Comparison of ENCODE assay signal across 30 cellular contexts in genomic region chr15:29795610-29796009, GRCh38. TPM values are rescaled to one million over a fixed set of nuclear protein-coding genes. Genes with fewer than 3 reads are reported as not detected.
DNase-seq lines count a peak whose midpoint lies in the region; ATAC-seq, FAIRE-seq and TF ChIP-seq lines count a peak whose summit lies in the region.
"Had no signal": no experiment of that assay in that cellular context is flagged by ENCODE, and none has a peak within 500 bp of the region (broad histone marks: within the 10 kb centered on the region; RNA-seq: fewer than 3 reads in every experiment).

No MANE protein-coding gene starts in this region.

- no peak overlapping the region for H3K9ac ChIP-seq in K562 (ENCODE audit: insufficient read depth in 1 of 2, low read depth in 2 of 2, low read length in 2 of 2)

- in situ Hi-C loops in K562 (cut with MboI), result no loop called here

- CTCF ChIA-PET in K562 (lab: Yijun Ruan, JAX; ENCODE audit: low intra/inter-chr PET ratio), result no interaction called here

- H3K9me3 ChIP-seq in K562 (replicated peaks; ENCODE audit: control insufficient read depth, insufficient read depth, low read depth, low read length), result no peaks in the 10 kb centered on the region
- H3K9me3 ChIP-seq: Caco-2, SJCRH30 had no signal

- no peak for FAIRE-seq in K562 (lab: Jason Lieb, UNC)
- FAIRE-seq: GM12891 had no signal

- H3K9me3 Mint-ChIP-seq in type B pancreatic cell, result peaks cover 21% of the 10 kb centered on the region

- H3K27ac Mint-ChIP-seq in type B pancreatic cell, result peak overlapping the region; percentile 32
- H3K27ac Mint-ChIP-seq: CD4-positive, alpha-beta memory T cell; IgD-negative memory B cell had no signal

- H3K27me3 ChIP-seq in K562 (ENCODE audit: control insufficient read depth in 2 of 2, insufficient read depth in 2 of 2, low read length in 2 of 2), result no peaks in the 10 kb centered on the region
- H3K27me3 ChIP-seq: SJCRH30 had no signal

- no peak overlapping the region for H3K4me3 Mint-ChIP-seq in type B pancreatic cell
- H3K4me3 Mint-ChIP-seq: CD4-positive, alpha-beta memory T cell; IgD-negative memory B cell had no signal

- TF ChIP-seq EP300 in K562 (IDR thresholded peaks at IDR 0.05; ENCODE audit: low read length), result no peak

- H2AFZ ChIP-seq in K562 (ENCODE audit: low read depth, low read length), result no peak overlapping the region
- H2AFZ ChIP-seq: PC-9 had no signal

- H3K4me2 ChIP-seq in K562 (ENCODE audit: insufficient read depth, low read length), result no peak overlapping the region
- H3K4me2 ChIP-seq: PC-9 had no signal

- no peak for TF ChIP-seq RAD21 in K562 (CRISPR knock-in tag; conservative IDR thresholded peaks at IDR 0.05 in 1 of 2, IDR thresholded peaks at IDR 0.05 in 1 of 2)

- H3K36me3 Mint-ChIP-seq in type B pancreatic cell, result peaks cover 55% of the 10 kb centered on the region
- H3K36me3 Mint-ChIP-seq: CD4-positive, alpha-beta memory T cell had no signal

- no peak for TF ChIP-seq POLR2A in K562 (conservative IDR thresholded peaks at IDR 0.05)

- intact Hi-C loops in K562 (cut with micrococcal nuclease), result no loop called here

- no peaks in the 10 kb centered on the region for H3K4me1 ChIP-seq in K562 (replicated peaks in 1 of 2; ENCODE audit: control insufficient read depth in 2 of 2, insufficient read depth in 2 of 2, low read length in 2 of 2)
- H3K4me1 ChIP-seq: SJCRH30 had no signal

- H3K4me3 ChIP-seq in K562, result no peak overlapping the region
- H3K4me3 ChIP-seq: PC-9, SJCRH30 had no signal

- no peak for TF ChIP-seq CTCF in K562 (IDR thresholded peaks at IDR 0.05 in 2 of 3, conservative IDR thresholded peaks at IDR 0.05 in 1 of 3; ENCODE audit: insufficient read depth in 2 of 3, low read depth in 1 of 3, low read length in 3 of 3)
- TF ChIP-seq CTCF in type B pancreatic cell (conservative IDR thresholded peaks at IDR 0.05), result no peak

- no peaks in the 10 kb centered on the region for H4K20me1 ChIP-seq in K562 (replicated peaks; ENCODE audit: control insufficient read depth, insufficient read depth, low read length)

- H3K27ac ChIP-seq in K562 (ENCODE audit: extremely low read depth, low read depth, low read length), result no peak overlapping the region
- H3K27ac ChIP-seq: PC-9, SJCRH30 had no signal

- no peaks in the 10 kb centered on the region for H3K27me3 Mint-ChIP-seq in type B pancreatic cell

- peaks cover 4% of the 10 kb centered on the region for H3K4me1 Mint-ChIP-seq in type B pancreatic cell (ENCODE audit: unreplicated experiment)
- H3K4me1 Mint-ChIP-seq: CD4-positive, alpha-beta memory T cell; IgD-negative memory B cell had no signal

- WGBS in K562 (ENCODE audit: insufficient coverage, low coverage, missing lambda C conversion rate), result 92% methylated on average over 1 of the region's 1 CpG

- BruUV-seq in K562 (replicated peaks; lab: Mats Ljungman, UMichigan), result no TSS peak

- peaks cover 9% of the 10 kb centered on the region; the same call in 1 of the 3 replicates for H3K79me2 ChIP-seq in K562 (ENCODE audit: control insufficient read depth, insufficient read depth, low read length)

- POLR2A ChIA-PET in K562 (lab: Yijun Ruan, JAX), result no interaction called here

- peaks cover 22% of the 10 kb centered on the region for H3K36me3 ChIP-seq in K562 (ENCODE audit: control insufficient read depth, insufficient read depth, low read length)

- H3K9me1 ChIP-seq in K562 (ENCODE audit: control insufficient read depth, insufficient read depth, low read length), result no peaks in the 10 kb centered on the region

- DNase-seq in OCI-M1 (lab: John Stamatoyannopoulos, UW), result peak; percentile 28
- DNase-seq in K562 (ENCODE audit: extremely low read depth in 1 of 4, low spot score in 3 of 4), result no peak
- peak; percentile 60 for DNase-seq in fibroblast of peridontal ligament (ENCODE audit: extremely low read depth)
- no peak for DNase-seq in type B pancreatic cell (ENCODE audit: extremely low spot score, unreplicated experiment)
- DNase-seq in NCI-H2029 treated with DMSO at 0.1 percent for 48 hours (lab: John Stamatoyannopoulos, UW), result no peak
- DNase-seq in activated CD4-positive, alpha-beta T cell treated with anti-CD3 and anti-CD28 coated beads for 48 hours, result no peak
- no peak for DNase-seq in stimulated activated CD4-positive, alpha-beta T cell treated with anti-CD3 and anti-CD28 coated beads, Interleukin-15, amount 100 ng/mL, for 24 hours
- DNase-seq: C1 segment of cervical spinal cord; Caco-2; CD4-positive, alpha-beta memory T cell; DMS 273 treated with DMSO at 0.1 percent for 48 hours; DMS79; EL; GDM1; GOT3; HCEC 1CT; MV-4-11; NCI-H1105 treated with DMSO at 0.1 percent for 48 hours; NCI-H146; NCI-H2029; NCI-H446 treated with DMSO at 0.1 percent for 48 hours; NCI-H526; NCI-H82; NK-92 treated with Interleukin-12 subunit alpha and Interleukin-12 subunit beta, amount 100 ng/mL, for 24 hours; PC-9; SJCRH30 had no signal

- no peak for ATAC-seq in K562
- ATAC-seq: Right ventricle myocardium inferior, SK-N-SH treated with all-trans-retinoic acid at 6 μM for 48 hours had no signal

TF ChIP-seq in K562, 482 proteins besides CTCF, POLR2A, EP300 and RAD21:
- TF ChIP-seq PHTF2 (CRISPR knock-in tag; IDR thresholded peaks at IDR 0.05) (no peak), CBFA2T3 (IDR thresholded peaks at IDR 0.05) (peak; percentile 35; the same call in 1 of the 2 replicates), NUFIP1 (IDR thresholded peaks at IDR 0.05; ENCODE audit: partially characterized antibody) (no peak), ARID1B (IDR thresholded peaks at IDR 0.05) (0 out of 2 replicates have a peak, but pooled peaks have one; percentile 16), ETV1 (tag; conservative IDR thresholded peaks at IDR 0.05; ENCODE audit: low read depth) (no peak), MAZ (CRISPR knock-in tag; conservative IDR thresholded peaks at IDR 0.05 in 1 of 2, IDR thresholded peaks at IDR 0.05 in 1 of 2) (no peak), GABPA (tag; conservative IDR thresholded peaks at IDR 0.05; ENCODE audit: low read depth) (no peak), SREBF2 (CRISPR knock-in tag; IDR thresholded peaks at IDR 0.05) (no peak), ZFP30 (CRISPR knock-in tag; IDR thresholded peaks at IDR 0.05; ENCODE audit: borderline replicate concordance) (no peak), CSDE1 (IDR thresholded peaks at IDR 0.05) (no peak), EGR1 (conservative IDR thresholded peaks at IDR 0.05) (no peak), HMG20A (CRISPR knock-in tag; conservative IDR thresholded peaks at IDR 0.05) (no peak)

RNA-seq across cellular contexts. Expression of gene TJP1, which starts 26.7 kb away (rescaled TPM):
- total RNA-seq in K562 (2011; cell fraction: chromatin; rRNA removed; ENCODE audit: low replicate concordance), result 51.1 and 121 TPM in 2 replicates
- 21.2 and 25.1 TPM in 2 replicates for total RNA-seq in K562 (2011; cell fraction: nucleolus; rRNA removed)
- total RNA-seq in K562 (2011; cell fraction: nucleoplasm; rRNA removed), result 47.7 and 51.7 TPM in 2 replicates
- total RNA-seq in K562 (2014; rRNA removed) (16.3 and 18.7 TPM in 2 replicates), K562 (2014; rRNA removed; fragmentation: Illumina TruSeq; extraction: Trizol) (30.7 and 31.2 TPM in 2 replicates), K562 (2015; rRNA removed; fragmentation: Illumina TruSeq; extraction: Trizol) (28.0 and 30.5 TPM in 2 replicates), K562 (2021) (34.6 and 39.3 TPM in 2 replicates), type B pancreatic cell (ENCODE audit: low replicate concordance) (89.3 and 111 TPM in 2 replicates)
- polyA plus RNA-seq in K562 (2011; rRNA removed) (29.7 and 30.0 TPM in 2 replicates), K562 (2014; fragmentation: Illumina TruSeq; extraction: Trizol) (26.4 and 29.1 TPM in 2 replicates), K562 (2014; fragmentation: Nextera tagmentation; extraction: Ambion mirVana) (10 to 100 TPM in 1 of 2 experiments, 1 to 10 TPM in 1; 9.1 to 25.6 TPM), K562 (2014; rRNA removed) (27.8 and 28.5 TPM in 2 replicates)
- polyA plus RNA-seq in K562 (2011; cell fraction: cytosol; rRNA removed), result 15.3 and 18.0 TPM in 2 replicates
- 24.3 and 24.7 TPM in 2 replicates for polyA plus RNA-seq in K562 (2011; cell fraction: nucleus; rRNA removed)
- polyA plus RNA-seq in K562 (2012), result 14.0 and 17.1 TPM in 2 replicates
- 68.2 and 70.3 TPM in 2 replicates for polyA minus RNA-seq in K562 (2011; rRNA and poly(A)+ RNA removed)
- 26.6 and 28.8 TPM in 2 replicates for polyA minus RNA-seq in K562 (2011; cell fraction: cytosol; rRNA and poly(A)+ RNA removed)
- polyA minus RNA-seq in K562 (2011; cell fraction: nucleus; rRNA and poly(A)+ RNA removed), result 28.5 and 37.9 TPM in 2 replicates
- total RNA-seq: CD4-positive, alpha-beta memory T cell had no signal
- polyA plus RNA-seq: CD4-positive, alpha-beta memory T cell; IgD-negative memory B cell had no signal

Comparison
In these comparisons a context has a peak if more than half of its experiments do, and no peak if none do; other contexts are left out.
1. DNase-seq: peak in OCI-M1 (single experiment) and fibroblast of peridontal ligament (single experiment); none in K562 (0 of 4), type B pancreatic cell (single experiment), NCI-H2029 treated with DMSO at 0.1 percent for 48 hours (single experiment), activated CD4-positive, alpha-beta T cell treated with anti-CD3 and anti-CD28 coated beads for 48 hours (single experiment) and stimulated activated CD4-positive, alpha-beta T cell treated with anti-CD3 and anti-CD28 coated beads, Interleukin-15, amount 100 ng/mL, for 24 hours (single experiment).